19 cellular contexts compared by ENCODE assay signal in the genomic region with DNA sequence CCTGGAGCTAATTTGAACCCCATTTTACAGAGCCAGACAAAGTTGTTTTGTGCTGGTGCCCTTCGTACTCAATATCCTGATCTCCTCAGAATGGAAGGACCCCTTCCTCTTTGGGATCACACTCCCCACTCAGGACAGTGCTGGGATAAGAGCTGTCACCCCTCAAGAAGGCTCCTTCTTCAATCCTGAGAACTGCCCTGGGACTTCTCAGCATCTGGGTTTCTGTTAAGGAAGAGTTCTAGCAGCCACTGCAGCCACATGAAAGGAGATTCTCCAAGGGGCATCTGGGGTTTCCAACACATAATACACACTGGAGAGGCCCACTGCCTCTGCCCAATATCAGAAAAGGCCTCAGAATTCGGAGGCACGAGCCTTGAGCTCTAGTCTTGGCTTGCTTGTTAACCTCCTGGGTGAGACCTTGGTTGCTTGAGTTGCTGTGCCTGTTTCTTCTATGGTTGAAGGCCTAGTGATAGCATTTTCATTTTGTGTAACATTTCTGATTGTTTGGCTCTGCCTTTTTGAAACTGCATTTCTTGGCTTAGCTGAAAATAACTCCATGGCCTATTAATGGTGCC.
DNase-seq lines count a peak whose midpoint lies in the region; ATAC-seq, FAIRE-seq and TF ChIP-seq lines count a peak whose summit lies in the region.
"Had no signal": no experiment of that assay in that cellular context is flagged by ENCODE, and none has a peak within 500 bp of the region (broad histone marks: within the 10 kb centered on the region; RNA-seq: fewer than 3 reads in every experiment).

No MANE protein-coding gene starts in this region.

- peak overlapping the region; percentile 86 for H2BK5ac ChIP-seq in mesenchymal stem cell (ENCODE audit: low read depth, low read length, poor library complexity, severe bottlenecking)

- H3K27ac Mint-ChIP-seq in activated CD8-positive, alpha-beta memory T cell treated with anti-CD3 and anti-CD28 coated beads, Interleukin-2, amount 10 ng/mL, durations not matched to agents 7 days and 5 days: no peak overlapping the region
- H3K27ac Mint-ChIP-seq in stimulated activated effector memory CD8-positive, alpha-beta T cell treated with anti-CD3 and anti-CD28 coated beads, Interleukin-12 subunit alpha, Interleukin-12 subunit beta, amount 100 ng/mL, for 72 hours: no peak overlapping the region
- H3K27ac Mint-ChIP-seq: CD14-positive monocyte had no signal

- no peak overlapping the region for H4K91ac ChIP-seq in mesenchymal stem cell (ENCODE audit: low read length)

- peaks cover 7% of the 10 kb centered on the region for H3K9me3 ChIP-seq in mesenchymal stem cell (ENCODE audit: control insufficient read depth, low read length)
- H3K9me3 ChIP-seq: BLaER1, HAP-1 had no signal

- no peaks in the 10 kb centered on the region for H3K79me1 ChIP-seq in mesenchymal stem cell (replicated peaks; ENCODE audit: low read length, poor library complexity, severe bottlenecking)

- no peak overlapping the region for H2AFZ ChIP-seq in mesenchymal stem cell (ENCODE audit: low read depth, low read length)
- H2AFZ ChIP-seq: GM23248 had no signal

- H3K18ac ChIP-seq in mesenchymal stem cell (ENCODE audit: low read depth in 1 of 2, low read length in 2 of 2): no peak overlapping the region

- no peak overlapping the region for H3K4me2 ChIP-seq in mesenchymal stem cell (ENCODE audit: low read length, poor library complexity, severe bottlenecking)
- H3K4me2 ChIP-seq: BLaER1 had no signal

- H3K36me3 Mint-ChIP-seq in activated CD8-positive, alpha-beta memory T cell treated with anti-CD3 and anti-CD28 coated beads, Interleukin-2, amount 10 ng/mL, durations not matched to agents 7 days and 5 days: no peaks in the 10 kb centered on the region
- H3K36me3 Mint-ChIP-seq in stimulated activated effector memory CD8-positive, alpha-beta T cell treated with anti-CD3 and anti-CD28 coated beads, Interleukin-12 subunit alpha, Interleukin-12 subunit beta, amount 100 ng/mL, for 72 hours: no peaks in the 10 kb centered on the region
- H3K36me3 Mint-ChIP-seq: CD14-positive monocyte; CD4-positive, alpha-beta memory T cell had no signal

- 80% methylated on average over 3 of the region's 3 CpGs for WGBS in mesenchymal stem cell

- no peak overlapping the region for H2BK15ac ChIP-seq in mesenchymal stem cell (ENCODE audit: low read depth, poor library complexity, severe bottlenecking)

- peak; percentile 37 for DNase-seq in activated CD8-positive, alpha-beta memory T cell treated with anti-CD3 and anti-CD28 coated beads for 24 hours
- no peak for DNase-seq in activated CD8-positive, alpha-beta memory T cell treated with anti-CD3 and anti-CD28 coated beads, Interleukin-2, amount 10 ng/mL, durations not matched to agents 7 days and 5 days
- DNase-seq in bronchial epithelial cell (ENCODE audit: low read depth) (no peak), mesenchymal stem cell (no peak), DMS153 treated with DMSO at 0.1 percent for 48 hours (lab: John Stamatoyannopoulos, UW; ENCODE audit: unreplicated experiment) (no peak), LoVo (ENCODE audit: low spot score) (no peak), G401 (ENCODE audit: low spot score) (no peak)
- no peak for DNase-seq in stimulated activated effector memory CD8-positive, alpha-beta T cell treated with anti-CD3 and anti-CD28 coated beads, Interleukin-12 subunit alpha, Interleukin-12 subunit beta, amount 100 ng/mL, for 72 hours (ENCODE audit: low spot score in 2 of 2)
- DNase-seq: 8988T; CD4-positive, alpha-beta memory T cell; DMS153; DMS79 treated with DMSO at 0.1 percent for 48 hours; GM23248; IMR-90 had no signal

- peaks cover 3% of the 10 kb centered on the region for H3K4me1 ChIP-seq in mesenchymal stem cell (ENCODE audit: control insufficient read depth, insufficient read depth, low read depth, low read length)
- H3K4me1 ChIP-seq: HAP-1 had no signal

- CTCF ChIA-PET in activated CD8-positive, alpha-beta memory T cell treated with anti-CD3 and anti-CD28 coated beads, Interleukin-2, amount 10 ng/mL, durations not matched to agents 7 days and 5 days (lab: Charles Lee): no interaction called here

- H3K27me3 ChIP-seq in bronchial epithelial cell (ENCODE audit: control insufficient read depth, insufficient read depth, low read length): no peaks in the 10 kb centered on the region
- peaks cover 0 to 7% of the 10 kb centered on the region in 2 experiments for H3K27me3 ChIP-seq in mesenchymal stem cell (ENCODE audit: control insufficient read depth in 1 of 2, insufficient read depth in 1 of 2, low read length in 2 of 2)
- H3K27me3 ChIP-seq: BLaER1 had no signal

- no peaks in the 10 kb centered on the region for H3K27me3 Mint-ChIP-seq in activated CD8-positive, alpha-beta memory T cell treated with anti-CD3 and anti-CD28 coated beads, Interleukin-2, amount 10 ng/mL, durations not matched to agents 7 days and 5 days
- H3K27me3 Mint-ChIP-seq: CD4-positive, alpha-beta memory T cell had no signal

- no peak overlapping the region for H3K4ac ChIP-seq in mesenchymal stem cell (ENCODE audit: low read depth in 1 of 2, low read length in 2 of 2)

- H3K9me3 Mint-ChIP-seq in activated CD8-positive, alpha-beta memory T cell treated with anti-CD3 and anti-CD28 coated beads, Interleukin-2, amount 10 ng/mL, durations not matched to agents 7 days and 5 days (ENCODE audit: low read depth): no peaks in the 10 kb centered on the region
- H3K9me3 Mint-ChIP-seq in stimulated activated effector memory CD8-positive, alpha-beta T cell treated with anti-CD3 and anti-CD28 coated beads, Interleukin-12 subunit alpha, Interleukin-12 subunit beta, amount 100 ng/mL, for 72 hours: no peaks in the 10 kb centered on the region

- TF ChIP-seq CTCF in bronchial epithelial cell (IDR thresholded peaks at IDR 0.05; ENCODE audit: insufficient read depth, low read length, severe bottlenecking): no peak

- peak overlapping the region; percentile 3 for H2BK120ac ChIP-seq in mesenchymal stem cell (ENCODE audit: low read depth, low read length)

- no peaks in the 10 kb centered on the region for H3K4me1 Mint-ChIP-seq in activated CD8-positive, alpha-beta memory T cell treated with anti-CD3 and anti-CD28 coated beads, Interleukin-2, amount 10 ng/mL, durations not matched to agents 7 days and 5 days
- H3K4me1 Mint-ChIP-seq in stimulated activated effector memory CD8-positive, alpha-beta T cell treated with anti-CD3 and anti-CD28 coated beads, Interleukin-12 subunit alpha, Interleukin-12 subunit beta, amount 100 ng/mL, for 72 hours: no peaks in the 10 kb centered on the region
- H3K4me1 Mint-ChIP-seq: CD14-positive monocyte; CD4-positive, alpha-beta memory T cell had no signal

- no peak overlapping the region for H3K4me3 ChIP-seq in bronchial epithelial cell (ENCODE audit: low read depth, low read length)
- no peak overlapping the region for H3K4me3 ChIP-seq in mesenchymal stem cell (ENCODE audit: insufficient read depth in 1 of 2, low read depth in 1 of 2, low read length in 2 of 2)
- H3K4me3 ChIP-seq: BLaER1, GM12878, GM23248, HAP-1 had no signal

- ATAC-seq in activated CD8-positive, alpha-beta memory T cell treated with anti-CD3 and anti-CD28 coated beads, Interleukin-2, amount 10 ng/mL, durations not matched to agents 7 days and 5 days: no peak
- ATAC-seq in stimulated activated effector memory CD8-positive, alpha-beta T cell treated with anti-CD3 and anti-CD28 coated beads, Interleukin-12 subunit alpha, Interleukin-12 subunit beta, amount 100 ng/mL, for 72 hours: peak; percentile 15
- ATAC-seq: GM12878 had no signal

- H2AK5ac ChIP-seq in mesenchymal stem cell (ENCODE audit: low read length, severe bottlenecking): peak overlapping the region; percentile 97

- FAIRE-seq in bronchial epithelial cell (lab: Jason Lieb, UNC): peak; percentile 7
- FAIRE-seq: GM12878, HTR-8/SVneo had no signal

- in situ Hi-C loops in G401 (cut with HindIII; ENCODE audit: low sequenced_read_pairs): no loop called here

- no peak overlapping the region for H3K23ac ChIP-seq in mesenchymal stem cell (ENCODE audit: low read length in 2 of 2)

- H3K4me3 Mint-ChIP-seq in activated CD8-positive, alpha-beta memory T cell treated with anti-CD3 and anti-CD28 coated beads, Interleukin-2, amount 10 ng/mL, durations not matched to agents 7 days and 5 days: no peak overlapping the region
- H3K4me3 Mint-ChIP-seq in stimulated activated effector memory CD8-positive, alpha-beta T cell treated with anti-CD3 and anti-CD28 coated beads, Interleukin-12 subunit alpha, Interleukin-12 subunit beta, amount 100 ng/mL, for 72 hours: no peak overlapping the region
- H3K4me3 Mint-ChIP-seq: CD14-positive monocyte; CD4-positive, alpha-beta memory T cell had no signal

- no peak overlapping the region for H4K8ac ChIP-seq in mesenchymal stem cell (ENCODE audit: low read length)

- H3K9ac ChIP-seq in mesenchymal stem cell (ENCODE audit: low read length): no peak overlapping the region
- H3K9ac ChIP-seq: BLaER1, GM23248 had no signal

- peak overlapping the region; percentile 82 for H3K27ac ChIP-seq in mesenchymal stem cell (ENCODE audit: low read length, poor library complexity, severe bottlenecking)
- H3K27ac ChIP-seq: BLaER1, GM23248 had no signal

- H3K36me3 ChIP-seq in bronchial epithelial cell (ENCODE audit: control insufficient read depth, insufficient read depth, low read length) (no peaks in the 10 kb centered on the region), mesenchymal stem cell (ENCODE audit: control insufficient read depth in 1 of 2, insufficient read depth in 2 of 2, low read depth in 1 of 2, low read length in 2 of 2) (no peaks in the 10 kb centered on the region)
- H3K36me3 ChIP-seq: BLaER1, HAP-1 had no signal

- no peak overlapping the region for H2BK12ac ChIP-seq in mesenchymal stem cell (ENCODE audit: low read length in 2 of 2)

- no peak overlapping the region for H3K14ac ChIP-seq in mesenchymal stem cell (ENCODE audit: low read length in 2 of 2)
